15 cellular contexts compared by ENCODE assay signal in the genomic region with DNA sequence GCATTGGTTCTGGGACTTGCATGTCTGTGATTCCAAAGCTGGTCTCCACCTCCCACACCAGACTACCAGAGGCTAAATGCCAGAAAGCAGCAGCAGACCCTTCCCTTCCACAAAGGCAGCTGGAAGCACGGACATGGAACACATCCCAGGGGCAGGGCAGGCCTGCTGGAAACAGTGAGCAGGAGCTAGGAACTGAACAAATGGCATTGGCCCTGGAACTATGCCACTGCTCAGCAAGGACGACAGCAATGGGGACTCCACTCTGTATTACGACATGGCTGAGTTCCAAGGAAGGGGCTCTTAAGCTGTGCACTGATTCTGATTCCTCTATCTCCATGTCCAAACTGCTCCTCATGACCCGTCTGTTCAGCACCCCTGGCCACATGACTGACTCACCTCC.
DNase-seq lines count a peak whose midpoint lies in the region; ATAC-seq and TF ChIP-seq lines count a peak whose summit lies in the region.
"Had no signal": no experiment of that assay in that cellular context is flagged by ENCODE, and none has a peak within 500 bp of the region (broad histone marks: within the 10 kb centered on the region; RNA-seq: fewer than 3 reads in every experiment).

No MANE protein-coding gene starts in this region.

- H4K20me1 ChIP-seq in PC-3 (ENCODE audit: low read length) = no peaks in the 10 kb centered on the region

- no peaks in the 10 kb centered on the region for H3K27me3 ChIP-seq in PC-3 (ENCODE audit: low read length)
- no peaks in the 10 kb centered on the region for H3K27me3 ChIP-seq in suprapubic skin
- H3K27me3 ChIP-seq: body of pancreas, pancreas had no signal

- H3K79me2 ChIP-seq in PC-3 (ENCODE audit: low read length) = no peaks in the 10 kb centered on the region; the same call in 1 of the 2 replicates

- no peak for DNase-seq in activated naive CD8-positive, alpha-beta T cell treated with anti-CD3 and anti-CD28 coated beads for 36 hours
- no peak for DNase-seq in PC-3
- peak; percentile 24 for DNase-seq in fibroblast of the aortic adventitia (ENCODE audit: low read depth)
- no peak for DNase-seq in suprapubic skin (ENCODE audit: low spot score in 2 of 2)
- no peak for DNase-seq in effector CD8-positive, alpha-beta T cell (lab: John Stamatoyannopoulos, UW)
- no peak for DNase-seq in SKM-1 (lab: John Stamatoyannopoulos, UW; ENCODE audit: unreplicated experiment)
- DNase-seq: activated CD8-positive, alpha-beta memory T cell treated with anti-CD3 and anti-CD28 coated beads, Interleukin-2, amount 10 ng/mL, durations not matched to agents 7 days and 5 days; activated gamma-delta T cell; body of pancreas; KG1; NK-92 treated with Interleukin-12 subunit alpha and Interleukin-12 subunit beta, amount 100 ng/mL, for 24 hours; pancreas; stimulated activated naive CD4-positive, alpha-beta T cell had no signal

- H2AFZ ChIP-seq in PC-3 (ENCODE audit: low read length) = no peak overlapping the region

- intact Hi-C loops in PC-3 (cut with micrococcal nuclease) = no loop called here

- peak overlapping the region; percentile 81 for H3K9ac ChIP-seq in PC-3 (ENCODE audit: low read length)

- no peak for TF ChIP-seq POLR2A in suprapubic skin (IDR thresholded peaks at IDR 0.05)

- peak overlapping the region; percentile 95 for H3K27ac ChIP-seq in PC-3 (ENCODE audit: low read length)
- H3K27ac ChIP-seq in suprapubic skin = peak overlapping the region; percentile 76
- H3K27ac ChIP-seq: body of pancreas, pancreas had no signal

- H3K27me3 Mint-ChIP-seq in activated naive CD8-positive, alpha-beta T cell = no peaks in the 10 kb centered on the region
- H3K27me3 Mint-ChIP-seq in activated naive CD8-positive, alpha-beta T cell treated with anti-CD3 and anti-CD28 coated beads for 36 hours = no peaks in the 10 kb centered on the region
- H3K27me3 Mint-ChIP-seq: activated CD8-positive, alpha-beta memory T cell treated with anti-CD3 and anti-CD28 coated beads, Interleukin-2, amount 10 ng/mL, durations not matched to agents 7 days and 5 days had no signal

- H3F3A ChIP-seq in PC-3 (ENCODE audit: low read length, unreplicated experiment) = peaks cover 12% of the 10 kb centered on the region

- 68% methylated on average over 3 of the region's 4 CpGs for WGBS in suprapubic skin

- TF ChIP-seq CTCF in PC-3 (conservative IDR thresholded peaks at IDR 0.05; ENCODE audit: low read depth, low read length) (no peak), fibroblast of the aortic adventitia (IDR thresholded peaks at IDR 0.05; ENCODE audit: insufficient read depth, low read length) (no peak), suprapubic skin (IDR thresholded peaks at IDR 0.05) (no peak)

- CTCF ChIA-PET in PC-3 (lab: Charles Lee) = no interaction called here

- peaks cover 86% of the 10 kb centered on the region for H3K4me1 ChIP-seq in PC-3 (ENCODE audit: insufficient read depth, low read length)
- peaks cover 21% of the 10 kb centered on the region for H3K4me1 ChIP-seq in suprapubic skin
- H3K4me1 ChIP-seq: body of pancreas had no signal

- H3K4me3 ChIP-seq in PC-3 (ENCODE audit: low read length) (no peak overlapping the region), fibroblast of the aortic adventitia (ENCODE audit: low read depth, low read length) (no peak overlapping the region), suprapubic skin (no peak overlapping the region)
- H3K4me3 ChIP-seq: body of pancreas, pancreas had no signal

- no peaks in the 10 kb centered on the region for H3K4me1 Mint-ChIP-seq in activated naive CD8-positive, alpha-beta T cell (ENCODE audit: low read depth)
- no peaks in the 10 kb centered on the region for H3K4me1 Mint-ChIP-seq in activated naive CD8-positive, alpha-beta T cell treated with anti-CD3 and anti-CD28 coated beads for 36 hours

- H3K4me2 ChIP-seq in PC-3 (ENCODE audit: low read length) = peak overlapping the region; percentile 41; the same call in 1 of the 2 replicates

- H3K27ac Mint-ChIP-seq in activated naive CD8-positive, alpha-beta T cell = peak overlapping the region; percentile 28
- no peak overlapping the region for H3K27ac Mint-ChIP-seq in activated naive CD8-positive, alpha-beta T cell treated with anti-CD3 and anti-CD28 coated beads for 36 hours
- H3K27ac Mint-ChIP-seq: activated CD8-positive, alpha-beta memory T cell treated with anti-CD3 and anti-CD28 coated beads, Interleukin-2, amount 10 ng/mL, durations not matched to agents 7 days and 5 days had no signal

- no TSS peak for BruUV-seq in PC-3 (replicated peaks; lab: Mats Ljungman, UMichigan)

- no peak overlapping the region for H3K4me3 Mint-ChIP-seq in activated naive CD8-positive, alpha-beta T cell
- no peak overlapping the region for H3K4me3 Mint-ChIP-seq in activated naive CD8-positive, alpha-beta T cell treated with anti-CD3 and anti-CD28 coated beads for 36 hours
- H3K4me3 Mint-ChIP-seq: activated CD8-positive, alpha-beta memory T cell treated with anti-CD3 and anti-CD28 coated beads, Interleukin-2, amount 10 ng/mL, durations not matched to agents 7 days and 5 days had no signal

- H3K9me2 ChIP-seq in PC-3 (replicated peaks; ENCODE audit: low read length) = no peaks in the 10 kb centered on the region

- H3K36me3 Mint-ChIP-seq in activated naive CD8-positive, alpha-beta T cell = peaks cover 5% of the 10 kb centered on the region
- H3K36me3 Mint-ChIP-seq in activated naive CD8-positive, alpha-beta T cell treated with anti-CD3 and anti-CD28 coated beads for 36 hours = peaks cover 2% of the 10 kb centered on the region

- no peaks in the 10 kb centered on the region for H3K9me3 ChIP-seq in PC-3 (ENCODE audit: low read length)
- H3K9me3 ChIP-seq in suprapubic skin = no peaks in the 10 kb centered on the region
- H3K9me3 ChIP-seq: body of pancreas, pancreas had no signal

- ATAC-seq in PC-3 = no peak
- no peak for ATAC-seq in HG02678 (IDR thresholded peaks at IDR 0.05; ENCODE audit: unreplicated experiment)
- ATAC-seq: activated CD8-positive, alpha-beta memory T cell treated with anti-CD3 and anti-CD28 coated beads, Interleukin-2, amount 10 ng/mL, durations not matched to agents 7 days and 5 days; body of pancreas had no signal

- POLR2A ChIA-PET in PC-3 (lab: Charles Lee; ENCODE audit: unreplicated experiment) = no interaction called here

- TF ChIP-seq EP300 in suprapubic skin (IDR thresholded peaks at IDR 0.05) = no peak

- H3K36me3 ChIP-seq in PC-3 (ENCODE audit: low read depth, low read length) = peaks cover 27% of the 10 kb centered on the region
- peaks cover 63% of the 10 kb centered on the region for H3K36me3 ChIP-seq in suprapubic skin

- H3K9me3 Mint-ChIP-seq in activated naive CD8-positive, alpha-beta T cell (ENCODE audit: low read depth) = no peaks in the 10 kb centered on the region
- no peaks in the 10 kb centered on the region for H3K9me3 Mint-ChIP-seq in activated naive CD8-positive, alpha-beta T cell treated with anti-CD3 and anti-CD28 coated beads for 36 hours
